In the genomic region with DNA sequence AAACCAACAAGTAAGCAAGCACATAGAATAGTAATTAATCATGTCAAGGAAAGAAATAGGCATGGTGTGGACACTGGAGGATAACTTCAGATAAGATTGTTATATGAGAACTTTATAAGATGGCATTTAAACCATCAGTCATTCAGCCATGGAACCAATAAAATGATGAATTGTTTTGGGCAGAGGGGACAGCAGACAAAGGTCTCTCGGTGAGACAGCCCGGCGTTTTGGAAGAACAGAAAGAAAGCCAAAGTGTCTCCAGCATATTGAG, we compare ENCODE assay signal across 8 cellular contexts. TPM values are rescaled to one million over a fixed set of nuclear protein-coding genes. Genes with fewer than 3 reads are reported as not detected.
A peak's percentile ranks its signal among the peaks of the same experiment; 100 is the strongest.
DNase-seq lines count a peak whose midpoint lies in the region; ATAC-seq, FAIRE-seq and TF ChIP-seq lines count a peak whose summit lies in the region.

No MANE protein-coding gene starts in this region.

- no peak overlapping the region for H3K23ac ChIP-seq in H1 (ENCODE audit: insufficient read length)

- H3K9me2 ChIP-seq in OCI-LY1 (ENCODE audit: low read depth, low read length) = no peaks in the 10 kb centered on the region

- H3K14ac ChIP-seq in H1 (ENCODE audit: insufficient read length) = no peak overlapping the region

- no peak for TF ChIP-seq EP300 in H1 (IDR thresholded peaks at IDR 0.05; ENCODE audit: borderline replicate concordance in 1 of 2, low read depth in 2 of 2, low read length in 2 of 2)

- no peaks in the 10 kb centered on the region for H3K36me3 Mint-ChIP-seq in CD4-positive, CD25-positive, alpha-beta regulatory T cell

- no peak overlapping the region for H4K8ac ChIP-seq in H1 (ENCODE audit: extremely low read depth, insufficient read depth, low read length)

- H2BK20ac ChIP-seq in H1 (ENCODE audit: low read length) = no peak overlapping the region

- H3K4me3 Mint-ChIP-seq in CD4-positive, CD25-positive, alpha-beta regulatory T cell = peak overlapping the region; percentile 94 to 100 (median 98)

- H3K9me3 ChIP-seq in CD4-positive, CD25-positive, alpha-beta regulatory T cell (ENCODE audit: control insufficient read depth in 2 of 2, low read length in 2 of 2) = no peaks in the 10 kb centered on the region
- no peaks in the 10 kb centered on the region for H3K9me3 ChIP-seq in OCI-LY1 (ENCODE audit: low read length)
- no peaks in the 10 kb centered on the region for H3K9me3 ChIP-seq in H1 (ENCODE audit: insufficient read depth in 2 of 2, low read depth in 1 of 2, low read length in 1 of 2)
- H3K9me3 ChIP-seq in neutrophil = no peaks in the 10 kb centered on the region

- no peak for TF ChIP-seq POLR2A in H1 (IDR thresholded peaks at IDR 0.05; ENCODE audit: control extremely low read depth in 1 of 2, low read depth in 2 of 2, low read length in 2 of 2)

- TF ChIP-seq RAD21 in H1 (IDR thresholded peaks at IDR 0.05 in 1 of 2, conservative IDR thresholded peaks at IDR 0.05 in 1 of 2; ENCODE audit: low read depth in 2 of 2, low read length in 2 of 2) = no peak

- no peak overlapping the region for H3K18ac ChIP-seq in H1 (ENCODE audit: extremely low read depth, low read length)

- H3K23me2 ChIP-seq in H1 (ENCODE audit: low read depth, low read length) = peaks cover 11% of the 10 kb centered on the region

- H2AFZ ChIP-seq in OCI-LY1 (ENCODE audit: low read length) (peak overlapping the region; percentile 29; the same call in 1 of the 2 replicates), H1 (ENCODE audit: low read length) (no peak overlapping the region)

- H2BK12ac ChIP-seq in H1 (ENCODE audit: low read depth, low read length) = no peak overlapping the region

- peak overlapping the region; percentile 99 for H3K4me3 ChIP-seq in CD4-positive, CD25-positive, alpha-beta regulatory T cell (ENCODE audit: low read depth, low read length)
- H3K4me3 ChIP-seq in OCI-LY1 (ENCODE audit: low read depth, low read length, poor library complexity, severe bottlenecking) = peak overlapping the region; percentile 67
- peak overlapping the region; percentile 29 to 74 (median 54); a peak in 6 of 8 replicates for H3K4me3 ChIP-seq in H1 (ENCODE audit: extremely low read depth in 1 of 4, insufficient read depth in 2 of 4, low read depth in 3 of 4, low read length in 4 of 4)
- H3K4me3 ChIP-seq in neutrophil (ENCODE audit: low read depth in 1 of 2, low read length in 1 of 2) = peak overlapping the region; percentile 76 to 91

- no peaks in the 10 kb centered on the region for H3K79me1 ChIP-seq in H1 (ENCODE audit: low read depth, low read length)

- no peak overlapping the region for H2BK15ac ChIP-seq in H1 (ENCODE audit: low read length)

- peaks cover 17 to 42% (median 35%) of the 10 kb centered on the region in 4 donors for H3K4me1 Mint-ChIP-seq in CD4-positive, CD25-positive, alpha-beta regulatory T cell

- H3K9ac ChIP-seq in OCI-LY1 (ENCODE audit: low read length) = peak overlapping the region; percentile 58
- no peak overlapping the region for H3K9ac ChIP-seq in H1 (replicated peaks in 1 of 4; ENCODE audit: extremely low read depth in 1 of 4, low read depth in 3 of 4, low read length in 3 of 4)

- peak overlapping the region; percentile 98 for H3K27ac ChIP-seq in CD4-positive, CD25-positive, alpha-beta regulatory T cell (ENCODE audit: insufficient read depth, low read length, poor library complexity, severe bottlenecking)
- H3K27ac ChIP-seq in OCI-LY1 (ENCODE audit: low read depth, low read length, poor library complexity, severe bottlenecking) = peak overlapping the region; percentile 65
- H3K27ac ChIP-seq in H1 (ENCODE audit: low read depth, low read length) = no peak overlapping the region
- no peak overlapping the region for H3K27ac ChIP-seq in neutrophil

- H3K27me3 ChIP-seq in CD4-positive, CD25-positive, alpha-beta regulatory T cell (ENCODE audit: control insufficient read depth, insufficient read depth, low read length) = no peaks in the 10 kb centered on the region
- H3K27me3 ChIP-seq in OCI-LY1 (ENCODE audit: insufficient read depth, low read length) (no peaks in the 10 kb centered on the region), H1 (replicated peaks in 1 of 4; ENCODE audit: control insufficient read depth in 3 of 4, extremely low read depth in 1 of 4, insufficient read depth in 3 of 4, low read length in 3 of 4) (peaks cover 0 to 9% (median 5%) of the 10 kb centered on the region in 4 experiments; a peak in 4 of 7 replicates), neutrophil (peaks cover 8% of the 10 kb centered on the region)

- CTCF ChIA-PET in H1 (lab: Charles Lee; ENCODE audit: partially characterized antibody) = interaction anchor here (1.1 to 4.7 kb wide), 2 partner anchors 12 to 127 kb away, joined by 3 to 16 read pairs; no protein-coding TSS in a partner anchor

- H3K27me3 Mint-ChIP-seq in CD4-positive, CD25-positive, alpha-beta regulatory T cell = peaks cover 10% of the 10 kb centered on the region

- 77% methylated on average over 3 of the region's 3 CpGs; no CpG with 5 or more reads in 1 of the 2 experiments for WGBS in H1 (ENCODE audit: extremely low coverage in 1 of 2, insufficient coverage in 1 of 2, insufficient read length in 1 of 2, insufficient replicate concordance in 2 of 2, low coverage in 1 of 2, low lambda C conversion rate in 2 of 2, missing lambda C conversion rate in 1 of 2), 2 experiments

- H3K4ac ChIP-seq in H1 (replicated peaks; ENCODE audit: insufficient read length, low read depth, low read length) = no peak overlapping the region

- H3K56ac ChIP-seq in H1 (replicated peaks; ENCODE audit: insufficient read length, low read depth, low read length) = no peak overlapping the region

- H4K5ac ChIP-seq in H1 (ENCODE audit: insufficient read length, low read depth, low read length) = no peak overlapping the region

- TF ChIP-seq CTCF in OCI-LY1 (IDR thresholded peaks at IDR 0.05; ENCODE audit: low read length) (no peak), H1 (IDR thresholded peaks at IDR 0.05; ENCODE audit: control extremely low read depth in 1 of 3, insufficient read depth in 1 of 3, low read depth in 1 of 3, low read length in 3 of 3) (no peak), neutrophil (IDR thresholded peaks at IDR 0.05) (no peak)

- no peak for ATAC-seq in CD4-positive, CD25-positive, alpha-beta regulatory T cell (ENCODE audit: low read depth in 2 of 2)
- ATAC-seq in GM19351 (IDR thresholded peaks at IDR 0.05; ENCODE audit: unreplicated experiment) (no peak), GM21717 (IDR thresholded peaks at IDR 0.05; ENCODE audit: unreplicated experiment) (no peak)

- H3K27ac Mint-ChIP-seq in CD4-positive, CD25-positive, alpha-beta regulatory T cell = peak overlapping the region; percentile 98 to 99 (median 99)

- no peak overlapping the region for H4K91ac ChIP-seq in H1 (replicated peaks; ENCODE audit: insufficient read length, low read length)

- POLR2A ChIA-PET in H1 (lab: Charles Lee; ENCODE audit: partially characterized antibody) = interaction anchor here (0.6 to 2.5 kb wide), 4 partner anchors 11 to 767 kb away, joined by 3 to 8 read pairs (median 3); partner anchors contain the start of gene HERC5

- no peak overlapping the region for H2AK5ac ChIP-seq in H1 (ENCODE audit: low read depth, low read length)

- H3K4me1 ChIP-seq in CD4-positive, CD25-positive, alpha-beta regulatory T cell (ENCODE audit: control insufficient read depth, insufficient read depth, low read length, poor library complexity, severe bottlenecking) = peaks cover 38% of the 10 kb centered on the region
- H3K4me1 ChIP-seq in OCI-LY1 (ENCODE audit: insufficient read depth, low read length, severe bottlenecking) (peaks cover 55% of the 10 kb centered on the region), H1 (replicated peaks in 1 of 4; ENCODE audit: control insufficient read depth in 3 of 4, insufficient read depth in 4 of 4, low read length in 3 of 4) (peaks cover 0 to 5% (median 1%) of the 10 kb centered on the region in 4 experiments; a peak in 4 of 7 replicates), neutrophil (ENCODE audit: control insufficient read depth in 1 of 2, insufficient read depth in 1 of 2, low read depth in 1 of 2, low read length in 1 of 2) (peaks cover 15 to 19% of the 10 kb centered on the region in 2 experiments)

- no peak for FAIRE-seq in H1 (lab: Jason Lieb, UNC)

- H4K20me1 ChIP-seq in OCI-LY1 (ENCODE audit: insufficient read depth, low read length) (no peaks in the 10 kb centered on the region), H1 (replicated peaks in 1 of 2; ENCODE audit: control insufficient read depth in 1 of 2, insufficient read depth in 2 of 2, low read length in 2 of 2) (peaks cover 0 to 4% of the 10 kb centered on the region in 2 experiments)

- DNase-seq in CD4-positive, CD25-positive, alpha-beta regulatory T cell = no peak
- DNase-seq in H1 (ENCODE audit: low read depth in 1 of 2, low spot score in 2 of 2) = no peak
- no peak for DNase-seq in glomerular visceral epithelial cell (ENCODE audit: extremely low spot score)
- DNase-seq in stimulated activated CD4-positive, alpha-beta T cell treated with anti-CD3 and anti-CD28 coated beads, Interleukin-4, amount 100 ng/mL, for 1 hour = no peak

- no peaks in the 10 kb centered on the region for H3K9me3 Mint-ChIP-seq in CD4-positive, CD25-positive, alpha-beta regulatory T cell

- H3K4me2 ChIP-seq in OCI-LY1 (ENCODE audit: low read length) (peak overlapping the region; percentile 80), H1 (ENCODE audit: insufficient read depth in 1 of 2, low read depth in 2 of 2, low read length in 2 of 2) (peak overlapping the region; percentile 71 to 97)

- H3F3A ChIP-seq in OCI-LY1 (ENCODE audit: insufficient read depth, low read length) = no peaks in the 10 kb centered on the region

- H3K79me2 ChIP-seq in OCI-LY1 (ENCODE audit: insufficient read depth, low read length) = peaks cover 28% of the 10 kb centered on the region
- no peaks in the 10 kb centered on the region for H3K79me2 ChIP-seq in H1 (ENCODE audit: control insufficient read depth in 1 of 2, insufficient read depth in 2 of 2, low read length in 2 of 2)

- H2BK120ac ChIP-seq in H1 (replicated peaks; ENCODE audit: low read depth, low read length) = no peak overlapping the region

- H3K36me3 ChIP-seq in CD4-positive, CD25-positive, alpha-beta regulatory T cell (ENCODE audit: control insufficient read depth, insufficient read depth, low read length) = no peaks in the 10 kb centered on the region
- H3K36me3 ChIP-seq in OCI-LY1 (ENCODE audit: insufficient read depth, low read length) (no peaks in the 10 kb centered on the region; the same call in 1 of the 2 replicates), H1 (ENCODE audit: control insufficient read depth in 2 of 4, insufficient read depth in 4 of 4, low read length in 3 of 4) (no peaks in the 10 kb centered on the region), neutrophil (no peaks in the 10 kb centered on the region)

- H2BK5ac ChIP-seq in H1 (ENCODE audit: low read depth, low read length) = no peak overlapping the region

RNA-seq across cellular contexts. Expression of gene PPM1K, which starts 0.8 kb away (rescaled TPM):
- 84.1 TPM for total RNA-seq in CD4-positive, CD25-positive, alpha-beta regulatory T cell
- 10 to 100 TPM; 64.4 to 85.2 (median 77.2) TPM for polyA plus RNA-seq in CD4-positive, CD25-positive, alpha-beta regulatory T cell
- 10.7 and 12.0 TPM in 2 replicates for total RNA-seq in H1 (2021; fragmentation: NEBNext Ultra II Directional; extraction: Animal tissue kit (Norgen Biotek cat#: 25700))
- polyA plus RNA-seq in H1 (2011; rRNA removed) = 4.2 and 4.3 TPM in 2 replicates
- 5.5 TPM for polyA plus RNA-seq in H1 (2011; cell fraction: cytosol; rRNA removed)
- 8.9 TPM for polyA plus RNA-seq in H1 (2011; cell fraction: nucleus; rRNA removed)
- polyA plus RNA-seq in H1 (2012, experiment 1 of 2) = 4.9 to 8.0 TPM (median 6.2 TPM) in 4 replicates
- 0.49 TPM for polyA plus RNA-seq in H1 (2012, experiment 2 of 2)
- polyA plus RNA-seq in H1 (2013, experiment 1 of 2) = 5.5 TPM
- polyA plus RNA-seq in H1 (2013, experiment 2 of 2) = 4.8 TPM
- 12.8 and 29.7 TPM in 2 replicates for polyA minus RNA-seq in H1 (2011; rRNA and poly(A)+ RNA removed)
- 9.1 TPM for polyA minus RNA-seq in H1 (2011; cell fraction: cytosol; rRNA and poly(A)+ RNA removed)
- polyA minus RNA-seq in H1 (2011; cell fraction: nucleus; rRNA and poly(A)+ RNA removed) = 19.3 TPM

Comparison
In these comparisons a context has a peak if more than half of its experiments do, and no peak if none do; other contexts are left out.
1. H3K27ac ChIP-seq: peak in CD4-positive, CD25-positive, alpha-beta regulatory T cell (single experiment) and OCI-LY1 (single experiment); none in H1 (single experiment) and neutrophil (single experiment).
2. Peak in every context shown above with its lines, with median percentiles within 50 percentile points of each other: H3K4me3 ChIP-seq.